ENCODE assay signal across 8 cellular contexts in genomic region chr3:188421151-188421821, GRCh38.
DNase-seq lines count a peak whose midpoint lies in the region; ATAC-seq and TF ChIP-seq lines count a peak whose summit lies in the region.

No MANE protein-coding gene starts in this region.

- POLR2A ChIA-PET in naive thymus-derived CD8-positive, alpha-beta T cell (lab: Charles Lee), result no interaction called here

- no peaks in the 10 kb centered on the region for H3K27me3 Mint-ChIP-seq in naive thymus-derived CD8-positive, alpha-beta T cell

- DNase-seq in body of pancreas, result no peak
- DNase-seq in skeletal muscle cell (ENCODE audit: low read depth), result peak; percentile 83
- DNase-seq in DMS79 (lab: John Stamatoyannopoulos, UW), result no peak
- DNase-seq in naive thymus-derived CD8-positive, alpha-beta T cell, result no peak
- DNase-seq in activated CD8-positive, alpha-beta memory T cell treated with anti-CD3 and anti-CD28 coated beads for 24 hours, result no peak
- no peak for DNase-seq in activated naive CD4-positive, alpha-beta T cell treated with anti-CD3 and anti-CD28 coated beads, Interleukin-2, amount 50 U/mL, for 16 hours

- peaks cover 0 to 30% (median 11%) of the 10 kb centered on the region in 9 donors for H3K9me3 Mint-ChIP-seq in naive thymus-derived CD8-positive, alpha-beta T cell

- intact Hi-C loops in body of pancreas (cut with DNase I), result no loop called here

- peak overlapping the region in 3 of 4 donors; percentile 43 to 56 (median 50) for H3K27ac ChIP-seq in body of pancreas

- TF ChIP-seq POLR2A in body of pancreas (IDR thresholded peaks at IDR 0.05), result no peak

- no peak for TF ChIP-seq CTCF in body of pancreas (IDR thresholded peaks at IDR 0.05)

- H3K27ac Mint-ChIP-seq in naive thymus-derived CD8-positive, alpha-beta T cell, result peak overlapping the region in 2 of 10 donors; percentile 61 to 76

- H3K4me1 Mint-ChIP-seq in naive thymus-derived CD8-positive, alpha-beta T cell, result peaks cover 11 to 78% (median 15%) of the 10 kb centered on the region in 4 donors

- WGBS in body of pancreas, 2 donors, result 28 to 29% methylated on average over 2 of the region's 2 CpGs

- H3K4me3 Mint-ChIP-seq in naive thymus-derived CD8-positive, alpha-beta T cell, result peak overlapping the region in 1 of 10 donors; percentile 62

- ATAC-seq in GM18870 (IDR thresholded peaks at IDR 0.05; ENCODE audit: unreplicated experiment) (peak; percentile 34), HG03064 (IDR thresholded peaks at IDR 0.05; ENCODE audit: low read depth, unreplicated experiment) (peak; percentile 34), body of pancreas (peak; percentile 71)
- ATAC-seq in naive thymus-derived CD8-positive, alpha-beta T cell, result no peak

- H3K9me3 ChIP-seq in body of pancreas, result no peaks in the 10 kb centered on the region

- peaks cover 21% of the 10 kb centered on the region for H3K4me1 ChIP-seq in body of pancreas

- H3K27me3 ChIP-seq in body of pancreas, result no peaks in the 10 kb centered on the region

- H3K36me3 Mint-ChIP-seq in naive thymus-derived CD8-positive, alpha-beta T cell, result peaks cover 4 to 40% (median 21%) of the 10 kb centered on the region in 3 donors

- H3K4me3 ChIP-seq in body of pancreas (no peak overlapping the region), skeletal muscle cell (ENCODE audit: low read depth, low read length) (no peak overlapping the region)

- H3K36me3 ChIP-seq in body of pancreas (replicated peaks in 1 of 2; ENCODE audit: insufficient read depth in 1 of 2, low read depth in 2 of 2), result no peaks in the 10 kb centered on the region

Comparison
In these comparisons a context has a peak if more than half of its experiments do, and no peak if none do; other contexts are left out.
1. ATAC-seq: peak in GM18870 (single experiment), HG03064 (single experiment) and body of pancreas (single experiment); none in naive thymus-derived CD8-positive, alpha-beta T cell (0 of 2).